8 cellular contexts compared by ENCODE assay signal in the genomic region with DNA sequence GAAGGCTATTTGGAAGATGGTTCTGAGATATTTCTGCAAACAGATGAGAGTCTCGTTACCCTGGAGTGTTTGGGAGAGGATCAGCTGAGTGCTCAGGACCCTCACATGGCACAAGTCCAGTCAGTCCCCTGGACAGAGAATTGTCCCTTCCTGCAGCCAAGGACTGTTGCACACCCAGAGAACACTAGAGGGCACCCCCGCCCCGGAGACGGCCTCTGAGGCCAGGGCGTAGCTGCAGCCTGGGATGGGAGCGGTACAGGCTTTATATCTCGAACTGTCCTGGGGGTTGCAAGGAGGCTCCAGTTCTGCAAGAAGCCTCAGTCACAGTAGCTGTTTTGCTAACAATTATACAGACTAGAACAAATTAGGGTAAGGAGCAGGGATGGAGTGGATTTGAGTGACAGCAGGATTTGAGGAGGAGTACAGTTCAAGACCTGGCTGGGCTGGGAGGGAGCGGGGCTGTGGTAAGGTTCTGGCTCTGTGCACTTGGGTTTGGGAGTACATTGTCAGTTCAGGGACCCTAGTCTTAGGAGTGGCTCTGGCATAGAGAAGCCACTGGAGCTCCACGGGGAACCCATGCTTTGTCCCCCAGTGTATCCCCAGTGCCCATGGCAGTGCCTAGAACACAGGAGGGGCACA.
A peak's percentile ranks its signal among the peaks of the same experiment; 100 is the strongest.
DNase-seq lines count a peak whose midpoint lies in the region; ATAC-seq, FAIRE-seq and TF ChIP-seq lines count a peak whose summit lies in the region.

No MANE protein-coding gene starts in this region.

- no TSS peak for BruUV-seq in HCT116 (replicated peaks; lab: Mats Ljungman, UMichigan)

- H3K27ac ChIP-seq in HCT116 (ENCODE audit: low read depth, low read length) (no peak overlapping the region), WERI-Rb-1 (peak overlapping the region; percentile 89), muscle layer of duodenum (ENCODE audit: low read length) (peak overlapping the region; percentile 61), temporal lobe (ENCODE audit: low read depth, low read length) (peak overlapping the region; percentile 45)

- TF ChIP-seq CTCF in D721Med (IDR thresholded peaks at IDR 0.05; ENCODE audit: insufficient read depth, missing control alignments) (peak; percentile 88), HCT116 (IDR thresholded peaks at IDR 0.05 in 2 of 3, conservative IDR thresholded peaks at IDR 0.05 in 1 of 3; ENCODE audit: borderline replicate concordance in 1 of 3, insufficient read depth in 1 of 3, low read depth in 2 of 3, low read length in 2 of 3) (peak; percentile 91 to 93 (median 92)), WERI-Rb-1 (IDR thresholded peaks at IDR 0.05; ENCODE audit: low read depth, low read length) (peak; percentile 93)

- no peaks in the 10 kb centered on the region; a peak in 1 of 4 replicates for H3K9me3 ChIP-seq in HCT116 (ENCODE audit: control insufficient read depth in 1 of 2, insufficient read depth in 1 of 2, low read depth in 1 of 2, low read length in 2 of 2)
- H3K9me3 ChIP-seq in WERI-Rb-1 (ENCODE audit: severe bottlenecking), result no peaks in the 10 kb centered on the region
- no peaks in the 10 kb centered on the region for H3K9me3 ChIP-seq in muscle layer of duodenum (ENCODE audit: control insufficient read depth in 1 of 2, low read length in 2 of 2)

- ATAC-seq in HCT116 (peak; percentile 100), esophagus mucosa (peak; percentile 88)

- peak; percentile 96 for TF ChIP-seq RAD21 in HCT116 (IDR thresholded peaks at IDR 0.05; ENCODE audit: low read depth)

- peak; percentile 75 for DNase-seq in D721Med (ENCODE audit: insufficient read length, low spot score)
- peak; percentile 18 for DNase-seq in HCT116 (ENCODE audit: low read depth, low spot score)
- peak; percentile 84 for DNase-seq in NCI-H2107 treated with DMSO at 0.1 percent for 48 hours (lab: John Stamatoyannopoulos, UW; ENCODE audit: unreplicated experiment)
- peak; percentile 89 for DNase-seq in WERI-Rb-1
- DNase-seq in NCI-H226, result no peak

- no peaks in the 10 kb centered on the region for H3K79me2 ChIP-seq in HCT116 (ENCODE audit: insufficient read depth, low read length)

- intact Hi-C loops in HCT116 (cut with micrococcal nuclease), result loop anchor here (1.0 to 5.0 kb wide), 5 partner anchors 50 to 427 kb away; no protein-coding TSS in a partner anchor

- H3K4me2 ChIP-seq in HCT116 (ENCODE audit: low read length), result no peak overlapping the region

- POLR2A ChIA-PET in HCT116 (lab: Charles Lee), result interaction anchor here (1.6 kb wide), 1 partner anchor 71 kb away, joined by 6 read pairs; no protein-coding TSS in a partner anchor

- H4K20me1 ChIP-seq in HCT116 (ENCODE audit: insufficient read depth), result no peaks in the 10 kb centered on the region

- no peaks in the 10 kb centered on the region for H3K9me2 ChIP-seq in HCT116 (ENCODE audit: insufficient read depth)

- no peak overlapping the region for H3K9ac ChIP-seq in HCT116 (ENCODE audit: low read length)

- TF ChIP-seq POLR2A in HCT116 (IDR thresholded peaks at IDR 0.05; ENCODE audit: borderline replicate concordance, extremely low read depth, insufficient read depth, insufficient read length), result no peak

- no peaks in the 10 kb centered on the region for H3K4me1 ChIP-seq in HCT116 (ENCODE audit: control insufficient read depth in 1 of 2, insufficient read depth in 2 of 2, low read length in 2 of 2)
- peaks cover 15 to 60% of the 10 kb centered on the region in 2 donors for H3K4me1 ChIP-seq in muscle layer of duodenum (ENCODE audit: control insufficient read depth in 1 of 2, insufficient read depth in 2 of 2, low read length in 2 of 2)

- H3K4me3 ChIP-seq in HCT116 (replicated peaks in 1 of 2; ENCODE audit: low read depth in 1 of 2, low read length in 2 of 2) (no peak overlapping the region), WERI-Rb-1 (ENCODE audit: low read depth, low read length) (no peak overlapping the region), muscle layer of duodenum (ENCODE audit: low read depth in 1 of 2, low read length in 2 of 2) (peak overlapping the region in 1 of 2 donors; percentile 6)

- RAD21 ChIA-PET in HCT116 (lab: Charles Lee; ENCODE audit: low non-redundant PET in 1 of 2, low total read pairs in 2 of 2, uncharacterized antibody in 2 of 2, unreplicated experiment in 2 of 2), result interaction anchor here (0.7 to 2.4 kb wide), 6 partner anchors 10 to 71 kb away, joined by 3 to 13 read pairs (median 6); no protein-coding TSS in a partner anchor

- H3K36me3 ChIP-seq in HCT116 (ENCODE audit: control insufficient read depth in 1 of 2, insufficient read depth in 2 of 2, low read length in 2 of 2) (no peaks in the 10 kb centered on the region), WERI-Rb-1 (peaks cover 4% of the 10 kb centered on the region; the same call in 1 of the 2 replicates), muscle layer of duodenum (ENCODE audit: control insufficient read depth in 1 of 2, insufficient read depth in 2 of 2, low read length in 2 of 2) (peaks cover 7 to 9% of the 10 kb centered on the region in 2 donors)

- H2AFZ ChIP-seq in HCT116 (ENCODE audit: low read depth, low read length, poor library complexity, severe bottlenecking), result no peak overlapping the region

- H3K27me3 ChIP-seq in HCT116 (ENCODE audit: insufficient read depth, low read length) (no peaks in the 10 kb centered on the region), WERI-Rb-1 (ENCODE audit: insufficient read depth, low read depth, severe bottlenecking) (no peaks in the 10 kb centered on the region), muscle layer of duodenum (ENCODE audit: low read depth, low read length) (no peaks in the 10 kb centered on the region)

- CTCF ChIA-PET in HCT116 (lab: Charles Lee), result interaction anchor here (0.7 to 5.3 kb wide), 18 partner anchors 8 to 427 kb away, joined by 3 to 81 read pairs (median 4); a partner anchor contains a TSS

- FAIRE-seq in D721Med (lab: Jason Lieb, UNC), result no peak

TF ChIP-seq in HCT116, 20 proteins besides CTCF, POLR2A, EP300 and RAD21:
- TF ChIP-seq SP1 (IDR thresholded peaks at IDR 0.05; ENCODE audit: low read depth), result no peak
- TF ChIP-seq, protein P1, sequence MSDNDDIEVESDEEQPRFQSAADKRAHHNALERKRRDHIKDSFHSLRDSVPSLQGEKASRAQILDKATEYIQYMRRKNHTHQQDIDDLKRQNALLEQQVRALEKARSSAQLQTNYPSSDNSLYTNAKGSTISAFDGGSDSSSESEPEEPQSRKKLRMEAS (IDR thresholded peaks at IDR 0.05), result no peak
- peak; percentile 42 for TF ChIP-seq YY1 (IDR thresholded peaks at IDR 0.05; ENCODE audit: extremely low read depth, insufficient replicate concordance, low read depth, low read length)
- TF ChIP-seq, protein P2, sequence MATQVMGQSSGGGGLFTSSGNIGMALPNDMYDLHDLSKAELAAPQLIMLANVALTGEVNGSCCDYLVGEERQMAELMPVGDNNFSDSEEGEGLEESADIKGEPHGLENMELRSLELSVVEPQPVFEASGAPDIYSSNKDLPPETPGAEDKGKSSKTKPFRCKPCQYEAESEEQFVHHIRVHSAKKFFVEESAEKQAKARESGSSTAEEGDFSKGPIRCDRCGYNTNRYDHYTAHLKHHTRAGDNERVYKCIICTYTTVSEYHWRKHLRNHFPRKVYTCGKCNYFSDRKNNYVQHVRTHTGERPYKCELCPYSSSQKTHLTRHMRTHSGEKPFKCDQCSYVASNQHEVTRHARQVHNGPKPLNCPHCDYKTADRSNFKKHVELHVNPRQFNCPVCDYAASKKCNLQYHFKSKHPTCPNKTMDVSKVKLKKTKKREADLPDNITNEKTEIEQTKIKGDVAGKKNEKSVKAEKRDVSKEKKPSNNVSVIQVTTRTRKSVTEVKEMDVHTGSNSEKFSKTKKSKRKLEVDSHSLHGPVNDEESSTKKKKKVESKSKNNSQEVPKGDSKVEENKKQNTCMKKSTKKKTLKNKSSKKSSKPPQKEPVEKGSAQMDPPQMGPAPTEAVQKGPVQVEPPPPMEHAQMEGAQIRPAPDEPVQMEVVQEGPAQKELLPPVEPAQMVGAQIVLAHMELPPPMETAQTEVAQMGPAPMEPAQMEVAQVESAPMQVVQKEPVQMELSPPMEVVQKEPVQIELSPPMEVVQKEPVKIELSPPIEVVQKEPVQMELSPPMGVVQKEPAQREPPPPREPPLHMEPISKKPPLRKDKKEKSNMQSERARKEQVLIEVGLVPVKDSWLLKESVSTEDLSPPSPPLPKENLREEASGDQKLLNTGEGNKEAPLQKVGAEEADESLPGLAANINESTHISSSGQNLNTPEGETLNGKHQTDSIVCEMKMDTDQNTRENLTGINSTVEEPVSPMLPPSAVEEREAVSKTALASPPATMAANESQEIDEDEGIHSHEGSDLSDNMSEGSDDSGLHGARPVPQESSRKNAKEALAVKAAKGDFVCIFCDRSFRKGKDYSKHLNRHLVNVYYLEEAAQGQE (IDR thresholded peaks at IDR 0.05; ENCODE audit: low read depth), result peak; percentile 35
- TF ChIP-seq FOSL1 (IDR thresholded peaks at IDR 0.05; ENCODE audit: low read depth), result no peak
